In genomic region chr10:109975251-109975650, GRCh38 we compare ENCODE assay signal across 16 cellular contexts.
"Had no signal": no experiment of that assay in that cellular context is flagged by ENCODE, and none has a peak within 500 bp of the region (broad histone marks: within the 10 kb centered on the region; RNA-seq: fewer than 3 reads in every experiment).

No MANE protein-coding gene starts in this region.

- DNase-seq: activated CD4-positive, alpha-beta T cell treated with anti-CD3 and anti-CD28 coated beads for 1 hour; activated CD4-positive, alpha-beta T cell treated with anti-CD3 and anti-CD28 coated beads, Interleukin-2, amount 50 U/mL, for 48 hours; activated CD8-positive, alpha-beta memory T cell treated with anti-CD3 and anti-CD28 coated beads, Interleukin-2, amount 10 ng/mL, durations not matched to agents 7 days and 5 days; activated naive CD4-positive, alpha-beta T cell treated with anti-CD3 and anti-CD28 coated beads, Interleukin-2, amount 10 ng/mL, durations not matched to agents 7 days and 5 days; activated T-cell treated with anti-CD3 and anti-CD28 coated beads, Interleukin-2, amount 50 U/mL, for 24 hours; left ventricle myocardium inferior; stimulated activated CD4-positive, alpha-beta T cell treated with anti-CD3 and anti-CD28 coated beads, Interleukin-1b, Interleukin-23, amount 100 ng/mL, for 48 hours; stimulated activated naive CD8-positive, alpha-beta T cell treated with anti-CD3 and anti-CD28 coated beads, Interleukin-15, amount 100 ng/mL, for 72 hours; T-helper 1 cell; testis had no signal

- H3K9me3 ChIP-seq: ascending aorta, left ventricle myocardium inferior, testis had no signal

- H3K4me3 ChIP-seq: ascending aorta, cardiac muscle cell, left ventricle myocardium inferior, testis had no signal

- H3K27me3 ChIP-seq: ascending aorta, cardiac muscle cell, testis had no signal

- H3K36me3 ChIP-seq: ascending aorta, cardiac muscle cell, left ventricle myocardium inferior had no signal

- H3K27ac ChIP-seq: cardiac muscle cell, left ventricle myocardium inferior, testis, VCaP had no signal

- ATAC-seq: activated CD8-positive, alpha-beta memory T cell treated with anti-CD3 and anti-CD28 coated beads, Interleukin-2, amount 10 ng/mL, durations not matched to agents 7 days and 5 days; esophagus mucosa; natural killer cell treated with Interleukin-12 subunit alpha and Interleukin-12 subunit beta and Interleukin-15 and Interleukin-18, amount 100 ng/mL, for 72 hours; sciatic nerve; stimulated activated naive CD8-positive, alpha-beta T cell treated with anti-CD3 and anti-CD28 coated beads, Interleukin-15, amount 100 ng/mL, for 72 hours had no signal
